In the genomic region with DNA sequence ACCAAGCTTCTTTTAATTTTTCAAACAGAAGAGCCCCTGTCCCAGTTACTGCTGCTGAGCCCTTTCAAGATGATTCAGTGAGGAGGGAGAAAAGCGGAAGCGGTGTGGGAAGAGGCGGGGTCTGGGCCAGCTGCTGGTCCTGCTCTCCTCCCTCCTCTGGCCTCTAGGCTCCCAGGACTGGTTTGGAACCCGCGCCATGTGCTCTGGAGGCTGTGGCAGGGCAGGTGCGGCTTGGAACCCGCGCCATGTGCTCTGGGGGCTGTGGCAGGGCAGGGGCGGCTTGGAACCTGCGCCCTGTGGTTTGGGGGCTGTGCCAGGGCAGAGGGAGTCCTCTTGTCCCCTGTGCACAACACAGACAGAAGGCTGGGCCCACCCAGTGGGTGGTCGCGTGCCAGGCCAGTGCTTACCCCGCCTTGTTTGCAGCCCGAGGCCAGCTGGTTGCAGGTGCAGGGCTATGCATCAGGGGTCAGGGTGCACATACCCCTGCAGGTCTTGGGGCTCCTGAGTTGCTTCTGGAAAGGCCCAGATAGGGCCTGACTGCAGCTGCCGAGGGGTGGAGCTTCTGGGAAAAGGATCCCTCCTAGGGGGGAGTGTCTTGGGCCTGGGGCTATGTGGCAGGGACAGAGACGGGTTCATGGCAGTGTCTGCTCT, we compare ENCODE assay signal across 9 cellular contexts. TPM values are rescaled to one million over a fixed set of nuclear protein-coding genes. Genes with fewer than 3 reads are reported as not detected.
DNase-seq lines count a peak whose midpoint lies in the region; ATAC-seq and TF ChIP-seq lines count a peak whose summit lies in the region.
"Had no signal": no experiment of that assay in that cellular context is flagged by ENCODE, and none has a peak within 500 bp of the region (broad histone marks: within the 10 kb centered on the region; RNA-seq: fewer than 3 reads in every experiment).

No MANE protein-coding gene starts in this region.

- peak; percentile 64 for DNase-seq in GM13976 (ENCODE audit: low spot score)
- DNase-seq in LHCN-M2 (ENCODE audit: low read depth) = peak; percentile 42
- no peak for DNase-seq in activated T-cell treated with anti-CD3 and anti-CD28 coated beads, Interleukin-2, amount 50 U/mL, for 4 hours
- DNase-seq in osteoblast (ENCODE audit: insufficient read length, low spot score, missing footprints) = peak; percentile 34
- DNase-seq in hippocampal formation (lab: John Stamatoyannopoulos, UW) = no peak
- DNase-seq in medulla oblongata (ENCODE audit: extremely low spot score) = no peak
- no peak for DNase-seq in posterior cingulate gyrus

- peaks cover 25% of the 10 kb centered on the region for H3K4me1 Mint-ChIP-seq in activated T-cell treated with anti-CD3 and anti-CD28 coated beads, Interleukin-2, amount 50 U/mL, for 4 hours (ENCODE audit: low read depth)

- in situ Hi-C loops in GM13976 (cut with MboI; ENCODE audit: low sequenced_read_pairs, unreplicated experiment) = no loop called here

- TF ChIP-seq CTCF in GM13976 (IDR thresholded peaks at IDR 0.05; ENCODE audit: borderline replicate concordance, control extremely low read depth, extremely low read depth, insufficient read depth, missing control alignments) (no peak), osteoblast (IDR thresholded peaks at IDR 0.05; ENCODE audit: extremely low read depth, low read depth, low read length) (no peak)

- H3K36me3 ChIP-seq in osteoblast (ENCODE audit: insufficient read depth, low read length) = no peaks in the 10 kb centered on the region

- H3K4me2 ChIP-seq in osteoblast (ENCODE audit: insufficient read depth, low read length) = no peak overlapping the region

- H3K4me3 Mint-ChIP-seq in activated T-cell treated with anti-CD3 and anti-CD28 coated beads, Interleukin-2, amount 50 U/mL, for 4 hours = peak overlapping the region; percentile 51

- peaks cover 2% of the 10 kb centered on the region for H3K27me3 Mint-ChIP-seq in activated T-cell treated with anti-CD3 and anti-CD28 coated beads, Interleukin-2, amount 50 U/mL, for 4 hours (ENCODE audit: low read depth)

- H4K20me1 ChIP-seq in osteoblast (ENCODE audit: insufficient read depth, low read length) = no peaks in the 10 kb centered on the region

- peaks cover 18% of the 10 kb centered on the region for H3K4me1 ChIP-seq in osteoblast (ENCODE audit: insufficient read depth, low read length)

- H3K9me3 Mint-ChIP-seq in activated T-cell treated with anti-CD3 and anti-CD28 coated beads, Interleukin-2, amount 50 U/mL, for 4 hours = no peaks in the 10 kb centered on the region

- H3K27ac ChIP-seq in osteoblast (ENCODE audit: low read depth, low read length) = no peak overlapping the region

- peak in 1 of 2 donors; percentile 21 for ATAC-seq in activated T-cell treated with anti-CD3 and anti-CD28 coated beads, Interleukin-2, amount 50 U/mL, for 4 hours
- ATAC-seq in GM19324 (IDR thresholded peaks at IDR 0.05; ENCODE audit: low FRiP score, unreplicated experiment) = no peak

- H3K79me2 ChIP-seq in osteoblast (ENCODE audit: insufficient read depth, low read length) = no peaks in the 10 kb centered on the region

- no peaks in the 10 kb centered on the region for H3K36me3 Mint-ChIP-seq in activated T-cell treated with anti-CD3 and anti-CD28 coated beads, Interleukin-2, amount 50 U/mL, for 4 hours (ENCODE audit: insufficient read depth)

- intact Hi-C loops in posterior cingulate gyrus (cut with DNase I) = loop anchor here (10.0 kb wide), 1 partner anchor 469 kb away; no protein-coding TSS in a partner anchor

- H3K27me3 ChIP-seq in osteoblast (ENCODE audit: insufficient read depth, low read length) = no peaks in the 10 kb centered on the region

- H3K9me3 ChIP-seq in osteoblast (ENCODE audit: low read depth, low read length) = no peaks in the 10 kb centered on the region

- no peak overlapping the region for H3K4me3 ChIP-seq in osteoblast (ENCODE audit: insufficient read depth, low read length)

- no peak overlapping the region for H2AFZ ChIP-seq in osteoblast (ENCODE audit: low read length)

RNA-seq across cellular contexts. Expression of gene ALG1L2, which starts 12.2 kb away (rescaled TPM):
- total RNA-seq in LHCN-M2 (2014; rRNA removed) (not detected in 2 replicates), osteoblast (0.29 TPM in 1 of 2 replicates, not detected in the other)
- polyA plus RNA-seq in LHCN-M2 (2012) = not detected
- under 1 TPM in 2 of 3 donors, not detected in 1; 0.37 to 0.38 TPM for total RNA-seq in activated T-cell treated with anti-CD3 and anti-CD28 coated beads, Interleukin-2, amount 50 U/mL, for 4 hours
- total RNA-seq: epithelial cell of proximal tubule had no signal

Comparison
In these comparisons a context has a peak if more than half of its experiments do, and no peak if none do; other contexts are left out.
1. DNase-seq: peak in GM13976 (single experiment), LHCN-M2 (single experiment) and osteoblast (single experiment); none in activated T-cell treated with anti-CD3 and anti-CD28 coated beads, Interleukin-2, amount 50 U/mL, for 4 hours (single experiment), hippocampal formation (0 of 2), medulla oblongata (single experiment) and posterior cingulate gyrus (0 of 10).